In the genomic region with DNA sequence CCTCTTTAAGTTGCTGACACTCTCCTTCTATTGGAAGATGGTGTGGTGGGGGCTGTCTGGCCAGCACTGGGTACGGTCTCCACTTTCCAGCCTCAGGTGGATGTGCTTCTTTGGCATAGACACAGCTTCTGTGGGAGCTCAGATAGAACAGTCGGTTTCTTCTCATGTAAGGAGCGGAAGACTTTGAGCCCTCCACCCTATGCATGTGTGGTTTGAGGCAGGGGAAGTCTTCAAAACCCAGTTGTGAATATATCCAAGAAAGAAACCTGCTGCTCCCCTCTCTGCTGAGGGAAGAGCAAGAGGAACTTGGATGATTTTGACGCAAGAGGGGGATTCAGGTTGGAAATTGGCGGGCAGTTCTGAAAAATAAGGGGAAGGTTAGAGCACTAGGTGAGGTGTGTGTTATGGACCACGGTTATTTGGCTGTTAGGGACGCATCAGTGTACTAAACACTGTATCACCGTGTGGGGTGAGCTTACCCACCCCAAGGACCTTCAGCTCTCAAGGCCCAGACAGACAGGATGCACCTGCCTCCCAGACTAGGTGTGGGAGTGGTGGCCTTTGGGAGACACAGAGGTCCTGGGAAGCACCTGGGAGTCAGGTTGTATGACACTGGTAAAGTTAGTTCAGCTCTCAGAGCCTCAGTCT, we compare ENCODE assay signal across 15 cellular contexts. TPM values are rescaled to one million over a fixed set of nuclear protein-coding genes. Genes with fewer than 3 reads are reported as not detected.
DNase-seq lines count a peak whose midpoint lies in the region; ATAC-seq and TF ChIP-seq lines count a peak whose summit lies in the region.
"Had no signal": no experiment of that assay in that cellular context is flagged by ENCODE, and none has a peak within 500 bp of the region (broad histone marks: within the 10 kb centered on the region; RNA-seq: fewer than 3 reads in every experiment).

No MANE protein-coding gene starts in this region.

- no peaks in the 10 kb centered on the region for H3K9me3 ChIP-seq in gastroesophageal sphincter
- H3K9me3 ChIP-seq: esophagus squamous epithelium, MG63, thoracic aorta had no signal

- no peak for ATAC-seq in activated T-cell treated with anti-CD3 and anti-CD28 coated beads, Interleukin-2, amount 50 U/mL, for 72 hours (replicated peaks in 1 of 2)
- ATAC-seq in gastroesophageal sphincter: no peak
- no peak for ATAC-seq in stimulated activated memory B cell treated with anti-CD40 and anti-IgM and Interleukin-4, amounts not matched to agents 10 μg/mL and 1 μg/mL and 100 μg/mL, for 72 hours
- ATAC-seq in omental fat pad (ENCODE audit: low FRiP score): no peak

- H3K27ac Mint-ChIP-seq in activated T-cell treated with anti-CD3 and anti-CD28 coated beads, Interleukin-2, amount 50 U/mL, for 72 hours: peak overlapping the region; percentile 31
- peak overlapping the region; percentile 88 for H3K27ac Mint-ChIP-seq in stimulated activated memory B cell treated with anti-CD40 and anti-IgM and Interleukin-4, amounts not matched to agents 10 μg/mL and 1 μg/mL and 100 μg/mL, for 72 hours
- H3K27ac Mint-ChIP-seq: T-helper 1 cell treated with Interleukin-12 subunit alpha and Interleukin-12 subunit beta and Interleukin-4 antibody, amounts not matched to agents 30 μg/mL and 1 μg/mL, for 36 hours had no signal

- H3K4me3 Mint-ChIP-seq in activated T-cell treated with anti-CD3 and anti-CD28 coated beads, Interleukin-2, amount 50 U/mL, for 72 hours: peak overlapping the region; percentile 28 to 49
- no peak overlapping the region for H3K4me3 Mint-ChIP-seq in stimulated activated memory B cell treated with anti-CD40 and anti-IgM and Interleukin-4, amounts not matched to agents 10 μg/mL and 1 μg/mL and 100 μg/mL, for 72 hours
- H3K4me3 Mint-ChIP-seq: T-helper 1 cell treated with Interleukin-12 subunit alpha and Interleukin-12 subunit beta and Interleukin-4 antibody, amounts not matched to agents 30 μg/mL and 1 μg/mL, for 36 hours had no signal

- TF ChIP-seq CTCF in gastroesophageal sphincter (IDR thresholded peaks at IDR 0.05): no peak
- no peak for TF ChIP-seq CTCF in omental fat pad (IDR thresholded peaks at IDR 0.05)
- TF ChIP-seq CTCF in RWPE1 (conservative IDR thresholded peaks at IDR 0.05; ENCODE audit: low read depth): no peak

- H3K9me3 Mint-ChIP-seq in activated T-cell treated with anti-CD3 and anti-CD28 coated beads, Interleukin-2, amount 50 U/mL, for 72 hours: no peaks in the 10 kb centered on the region
- no peaks in the 10 kb centered on the region for H3K9me3 Mint-ChIP-seq in stimulated activated memory B cell treated with anti-CD40 and anti-IgM and Interleukin-4, amounts not matched to agents 10 μg/mL and 1 μg/mL and 100 μg/mL, for 72 hours
- H3K9me3 Mint-ChIP-seq: T-helper 1 cell treated with Interleukin-12 subunit alpha and Interleukin-12 subunit beta and Interleukin-4 antibody, amounts not matched to agents 30 μg/mL and 1 μg/mL, for 36 hours had no signal

- CTCF ChIA-PET in RWPE1 (lab: Yijun Ruan, JAX): no interaction called here

- H3K27me3 ChIP-seq in gastroesophageal sphincter: no peaks in the 10 kb centered on the region
- H3K27me3 ChIP-seq: esophagus squamous epithelium, MG63 had no signal

- H3K36me3 Mint-ChIP-seq in activated T-cell treated with anti-CD3 and anti-CD28 coated beads, Interleukin-2, amount 50 U/mL, for 72 hours (ENCODE audit: insufficient read depth in 2 of 2): peaks cover 1 to 2% of the 10 kb centered on the region in 2 donors
- peaks cover 23% of the 10 kb centered on the region for H3K36me3 Mint-ChIP-seq in stimulated activated memory B cell treated with anti-CD40 and anti-IgM and Interleukin-4, amounts not matched to agents 10 μg/mL and 1 μg/mL and 100 μg/mL, for 72 hours

- H3K27ac ChIP-seq in gastroesophageal sphincter (peak overlapping the region; percentile 7 to 97 (median 82)), RWPE1 (no peak overlapping the region)
- H3K27ac ChIP-seq: thoracic aorta had no signal

- peaks cover 0 to 72% of the 10 kb centered on the region in 2 donors for H3K36me3 ChIP-seq in gastroesophageal sphincter
- H3K36me3 ChIP-seq: MG63, thoracic aorta had no signal

- no peaks in the 10 kb centered on the region for H3K27me3 Mint-ChIP-seq in activated T-cell treated with anti-CD3 and anti-CD28 coated beads, Interleukin-2, amount 50 U/mL, for 72 hours (ENCODE audit: low read depth)
- H3K27me3 Mint-ChIP-seq in stimulated activated memory B cell treated with anti-CD40 and anti-IgM and Interleukin-4, amounts not matched to agents 10 μg/mL and 1 μg/mL and 100 μg/mL, for 72 hours: no peaks in the 10 kb centered on the region

- DNase-seq in activated T-cell treated with anti-CD3 and anti-CD28 coated beads, Interleukin-2, amount 50 U/mL, for 72 hours: no peak
- DNase-seq in activated T-cell treated with anti-CD3 and anti-CD28 coated beads for 4 hours (no peak), omental fat pad (ENCODE audit: low spot score) (no peak), NCI-H526 treated with DMSO at 0.1 percent for 48 hours (lab: John Stamatoyannopoulos, UW) (no peak), RWPE1 (ENCODE audit: low spot score) (no peak)
- DNase-seq in Jurkat, Clone E6-1 (ENCODE audit: low read depth, low spot score): peak; percentile 27
- DNase-seq: activated CD4-positive, CD25-positive, alpha-beta regulatory T cell treated with anti-CD3 and anti-CD28 coated beads, Interleukin-2, amount 50 U/mL, for 72 hours; DMS53; esophagus squamous epithelium; MG63; NCI-H2107 had no signal

- POLR2A ChIA-PET in RWPE1 (lab: Yijun Ruan, JAX; ENCODE audit: low non-redundant PET): no interaction called here

- no peak overlapping the region for H3K4me3 ChIP-seq in Jurkat, Clone E6-1 (ENCODE audit: low read length)
- no peak overlapping the region for H3K4me3 ChIP-seq in gastroesophageal sphincter
- H3K4me3 ChIP-seq: esophagus squamous epithelium, MG63, thoracic aorta had no signal

- 40 to 89% methylated on average over 1 to 6 of the region's 8 CpGs for WGBS in gastroesophageal sphincter (ENCODE audit: low coverage in 1 of 2), 2 donors

- peaks cover 0 to 98% (median 24%) of the 10 kb centered on the region in 3 donors for H3K4me1 ChIP-seq in gastroesophageal sphincter

- peaks cover 78% of the 10 kb centered on the region for H3K4me1 Mint-ChIP-seq in activated T-cell treated with anti-CD3 and anti-CD28 coated beads, Interleukin-2, amount 50 U/mL, for 72 hours (ENCODE audit: low read depth)
- peaks cover 43% of the 10 kb centered on the region for H3K4me1 Mint-ChIP-seq in stimulated activated memory B cell treated with anti-CD40 and anti-IgM and Interleukin-4, amounts not matched to agents 10 μg/mL and 1 μg/mL and 100 μg/mL, for 72 hours

- no peak for TF ChIP-seq EP300 in gastroesophageal sphincter (IDR thresholded peaks at IDR 0.05)

- no peak for TF ChIP-seq POLR2A in gastroesophageal sphincter (IDR thresholded peaks at IDR 0.05)

RNA-seq across cellular contexts. Expression of a gene that starts 36.2 kb away (rescaled TPM):
- 10 to 100 TPM in 1 of 2 donors, 1 to 10 TPM in 1; 5.7 to 12.6 TPM for total RNA-seq in activated T-cell treated with anti-CD3 and anti-CD28 coated beads, Interleukin-2, amount 50 U/mL, for 72 hours
- not detected for polyA plus RNA-seq in Jurkat, Clone E6-1 (2012; ENCODE audit: insufficient read depth, insufficient read length)
- 10 to 100 TPM; 44.7 to 59.4 (median 55.5) TPM for total RNA-seq in gastroesophageal sphincter
- 10 to 100 TPM; 41.1 to 98.1 (median 62.5) TPM for total RNA-seq in omental fat pad
